ENCODE assay signal across 8 cellular contexts in the genomic region with DNA sequence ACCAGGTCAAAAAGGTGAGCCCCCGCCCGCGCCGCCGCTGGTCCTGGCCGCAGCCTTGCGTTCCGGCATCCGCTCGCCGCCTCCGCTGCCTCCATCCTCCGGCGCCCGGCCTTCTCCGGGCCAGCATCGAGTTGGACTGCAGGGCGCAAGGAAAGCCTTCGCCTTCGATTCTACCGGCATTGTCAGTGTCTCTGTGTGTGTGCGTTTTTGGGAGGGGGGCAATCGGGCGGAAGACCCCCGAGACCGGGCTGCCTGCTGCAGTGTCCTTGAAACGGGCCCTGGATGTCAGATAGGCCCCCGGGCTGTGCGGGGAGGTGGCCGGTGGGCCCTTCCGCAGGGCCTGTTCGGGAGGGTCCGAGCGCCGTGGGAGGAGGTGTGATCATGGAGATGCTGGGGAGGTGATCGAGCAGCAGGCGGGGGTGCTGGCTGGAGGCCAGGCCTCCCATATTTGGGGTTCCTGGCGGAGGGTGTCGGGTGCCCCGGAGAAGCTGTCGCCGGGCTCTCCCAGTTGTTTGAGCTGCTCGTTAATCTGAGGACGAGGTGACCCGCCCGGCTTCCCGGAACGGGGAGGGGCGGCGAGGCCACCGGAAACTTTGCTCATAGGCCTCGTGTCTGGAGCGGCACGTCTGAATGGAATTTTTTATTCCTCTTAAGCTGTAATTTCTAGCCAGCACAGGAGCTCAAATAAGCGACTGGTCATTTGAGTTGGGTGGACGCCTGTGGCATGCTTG. TPM values are rescaled to one million over a fixed set of nuclear protein-coding genes. Genes with fewer than 3 reads are reported as not detected.
DNase-seq lines count a peak whose midpoint lies in the region; ATAC-seq and TF ChIP-seq lines count a peak whose summit lies in the region.

No MANE protein-coding gene starts in this region.

- ATAC-seq in GM19395 (IDR thresholded peaks at IDR 0.05; ENCODE audit: unreplicated experiment), result peak; percentile 33
- peak; percentile 26 for ATAC-seq in central memory CD8-positive, alpha-beta T cell (replicated peaks; ENCODE audit: extremely low read depth, poor library complexity, severe bottlenecking)
- peak; percentile 46 for ATAC-seq in left lobe of liver

- no peaks in the 10 kb centered on the region for H3K9me3 Mint-ChIP-seq in central memory CD8-positive, alpha-beta T cell

- no peaks in the 10 kb centered on the region for H3K36me3 ChIP-seq in BJ (ENCODE audit: control insufficient read depth, insufficient read depth, low read length)

- CTCF ChIA-PET in BJ (lab: Yijun Ruan, JAX), result interaction anchor here (0.7 to 2.0 kb wide), 4 partner anchors 72 to 607 kb away, joined by 3 to 8 read pairs (median 4); no protein-coding TSS in a partner anchor

- H3K27ac Mint-ChIP-seq in central memory CD8-positive, alpha-beta T cell (ENCODE audit: low read depth), result peak overlapping the region; percentile 86

- POLR2A ChIA-PET in BJ (lab: Charles Lee), result interaction anchor here (0.5 kb wide), 1 partner anchor 87 kb away, joined by 4 read pairs; no protein-coding TSS in a partner anchor

- no peaks in the 10 kb centered on the region for H3K27me3 Mint-ChIP-seq in central memory CD8-positive, alpha-beta T cell

- peaks cover 49% of the 10 kb centered on the region for H3K4me1 Mint-ChIP-seq in central memory CD8-positive, alpha-beta T cell

- no peak for TF ChIP-seq CTCF in BJ (IDR thresholded peaks at IDR 0.05; ENCODE audit: insufficient read depth, low read depth, low read length)

- peak overlapping the region; percentile 98 for H3K4me3 Mint-ChIP-seq in central memory CD8-positive, alpha-beta T cell

- H3K36me3 Mint-ChIP-seq in central memory CD8-positive, alpha-beta T cell (ENCODE audit: insufficient read depth), result peaks cover 2% of the 10 kb centered on the region

- peak overlapping the region; percentile 84 for H3K4me3 ChIP-seq in BJ (ENCODE audit: low read depth, low read length)

- H3K27me3 ChIP-seq in BJ (ENCODE audit: control insufficient read depth, insufficient read depth, low read length), result no peaks in the 10 kb centered on the region

- DNase-seq in BJ (ENCODE audit: low read depth), result no peak
- DNase-seq in HK-2 (ENCODE audit: unreplicated experiment), result peak; percentile 80
- DNase-seq in activated CD4-positive, alpha-beta T cell treated with anti-CD3 and anti-CD28 coated beads for 1 hour, result peak; percentile 70
- DNase-seq in central memory CD8-positive, alpha-beta T cell (ENCODE audit: low spot score in 2 of 2), result peak; percentile 41 to 47
- DNase-seq in left lobe of liver (ENCODE audit: low spot score), result peak; percentile 62
- peak; percentile 64 to 79 for DNase-seq in stimulated activated CD4-positive, alpha-beta T cell treated with anti-CD3 and anti-CD28 coated beads, Interleukin-4, amount 100 ng/mL, for 48 hours (ENCODE audit: low read depth in 2 of 2)
- DNase-seq in NCI-H446 treated with DMSO at 0.1 percent for 48 hours (lab: John Stamatoyannopoulos, UW), result no peak

RNA-seq across cellular contexts. Expression of a gene that starts 40.9 kb away (rescaled TPM):
- 39.7 and 47.5 TPM in 2 replicates for polyA plus RNA-seq in BJ (2011; rRNA removed)
- 46.0 and 54.7 TPM in 2 replicates for polyA minus RNA-seq in BJ (2011; rRNA and poly(A)+ RNA removed)
- total RNA-seq in left lobe of liver, result 6.8 TPM

Comparison
In these comparisons a context has a peak if more than half of its experiments do, and no peak if none do; other contexts are left out.
1. DNase-seq: peak in HK-2 (single experiment), activated CD4-positive, alpha-beta T cell treated with anti-CD3 and anti-CD28 coated beads for 1 hour (single experiment), central memory CD8-positive, alpha-beta T cell (2 of 2), left lobe of liver (single experiment) and stimulated activated CD4-positive, alpha-beta T cell treated with anti-CD3 and anti-CD28 coated beads, Interleukin-4, amount 100 ng/mL, for 48 hours (2 of 2); none in BJ (single experiment) and NCI-H446 treated with DMSO at 0.1 percent for 48 hours (single experiment).
2. Peak in every context shown above with its lines, with median percentiles within 50 percentile points of each other: ATAC-seq.